Comparison of ENCODE assay signal across 18 cellular contexts in the genomic region with DNA sequence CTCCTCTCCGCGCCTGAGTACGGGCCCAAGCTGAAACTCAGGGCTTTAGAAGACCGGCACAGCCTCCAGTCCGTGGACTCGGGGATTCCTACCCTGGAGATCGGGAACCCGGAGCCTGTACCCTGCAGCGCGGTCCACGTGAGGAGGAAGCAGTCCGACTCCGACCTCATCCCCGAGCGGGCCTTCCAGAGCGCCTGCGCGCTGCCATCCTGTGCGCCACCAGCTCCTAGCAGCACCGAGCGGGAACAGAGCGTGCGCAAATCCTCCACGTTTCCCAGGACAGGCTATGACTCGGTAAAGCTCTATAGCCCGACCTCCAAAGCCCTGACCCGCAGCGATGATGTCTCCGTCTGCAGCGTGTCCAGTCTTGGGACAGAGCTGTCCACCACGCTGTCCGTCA. TPM values are rescaled to one million over a fixed set of nuclear protein-coding genes. Genes with fewer than 3 reads are reported as not detected.
DNase-seq lines count a peak whose midpoint lies in the region; ATAC-seq, FAIRE-seq and TF ChIP-seq lines count a peak whose summit lies in the region.
"Had no signal": no experiment of that assay in that cellular context is flagged by ENCODE, and none has a peak within 500 bp of the region (broad histone marks: within the 10 kb centered on the region; RNA-seq: fewer than 3 reads in every experiment).

No MANE protein-coding gene starts in this region.

- no peaks in the 10 kb centered on the region for H3K9me3 ChIP-seq in liver (ENCODE audit: control insufficient read depth in 4 of 4, low read length in 3 of 4)
- no peaks in the 10 kb centered on the region for H3K9me3 ChIP-seq in HepG2 (ENCODE audit: low read length)
- no peaks in the 10 kb centered on the region for H3K9me3 ChIP-seq in adrenal gland (replicated peaks in 1 of 3)
- H3K9me3 ChIP-seq in right lobe of liver = no peaks in the 10 kb centered on the region

- in situ Hi-C loops in HepG2 (cut with HindIII; ENCODE audit: extremely low pct_ligation_motif_present, low pct_unique_long_range_greater_than_20kb) = no loop called here

- H3K36me3 ChIP-seq in liver (ENCODE audit: control insufficient read depth in 4 of 4, insufficient read depth in 3 of 4, low read depth in 1 of 4, low read length in 3 of 4) (peaks cover 2 to 10% (median 4%) of the 10 kb centered on the region in 4 donors), HepG2 (replicated peaks in 1 of 2; ENCODE audit: control insufficient read depth in 1 of 2, insufficient read depth in 2 of 2, low read length in 2 of 2) (peaks cover 15 to 38% of the 10 kb centered on the region in 2 experiments; a peak in 4 of 5 replicates), adrenal gland (replicated peaks in 1 of 2) (peaks cover 0 to 17% of the 10 kb centered on the region in 2 donors), right lobe of liver (peaks cover 0 to 9% (median 6%) of the 10 kb centered on the region in 4 donors)

- TF ChIP-seq RAD21 in liver (IDR thresholded peaks at IDR 0.05) (no peak), HepG2 (CRISPR knock-in tag; IDR thresholded peaks at IDR 0.05) (no peak)

- CTCF ChIA-PET in HepG2 (lab: Yijun Ruan, JAX; ENCODE audit: low intra/inter-chr PET ratio, low total read pairs) = no interaction called here

- 98% methylated on average over 32 of the region's 32 CpGs for WGBS in liver
- 98% methylated on average over 31 of the region's 32 CpGs for WGBS in HepG2 (ENCODE audit: low lambda C conversion rate)
- WGBS in adrenal gland, 4 donors = 92 to 97% (median 95%) methylated on average over 9 to 32 of the region's 32 CpGs
- WGBS in right lobe of liver (ENCODE audit: insufficient coverage, low coverage, low lambda C conversion rate, missing lambda C conversion rate) = 96% methylated on average over 11 of the region's 32 CpGs

- H3K27ac ChIP-seq in liver (ENCODE audit: low read depth in 1 of 2, low read length in 2 of 2) (peak overlapping the region; percentile 23 to 44), HepG2 (ENCODE audit: extremely low read length, insufficient read depth, low read length) (no peak overlapping the region), adrenal gland (peak overlapping the region in 3 of 5 donors; percentile 5 to 92 (median 85)), right lobe of liver (peak overlapping the region in 2 of 3 donors; percentile 28 to 74)

- no peak for TF ChIP-seq EP300 in HepG2 (IDR thresholded peaks at IDR 0.05; ENCODE audit: low read depth in 2 of 2, low read length in 2 of 2)
- TF ChIP-seq EP300 in HepG2 (CRISPR knock-in tag; IDR thresholded peaks at IDR 0.05; ENCODE audit: borderline replicate concordance) = no peak

- no TSS peak for BruUV-seq in HepG2 (replicated peaks; lab: Mats Ljungman, UMichigan)

- ATAC-seq in HepG2 = no peak
- no peak for ATAC-seq in right lobe of liver

- H3K27me3 ChIP-seq in liver (ENCODE audit: control insufficient read depth in 4 of 4, insufficient read depth in 4 of 4, low read length in 3 of 4) = no peaks in the 10 kb centered on the region
- no peaks in the 10 kb centered on the region for H3K27me3 ChIP-seq in HepG2 (ENCODE audit: control insufficient read depth in 1 of 2, insufficient read depth in 2 of 2, low read length in 2 of 2)
- no peaks in the 10 kb centered on the region for H3K27me3 ChIP-seq in adrenal gland
- H3K27me3 ChIP-seq in right lobe of liver = no peaks in the 10 kb centered on the region

- H3K4me3 ChIP-seq in liver (ENCODE audit: low read depth in 1 of 3, low read length in 3 of 3) = no peak overlapping the region
- H3K4me3 ChIP-seq in HepG2 (replicated peaks in 1 of 3; ENCODE audit: insufficient read depth in 1 of 3, low read depth in 2 of 3, low read length in 3 of 3) = no peak overlapping the region
- no peak overlapping the region for H3K4me3 ChIP-seq in adrenal gland
- no peak overlapping the region for H3K4me3 ChIP-seq in right lobe of liver

- TF ChIP-seq CTCF in liver (IDR thresholded peaks at IDR 0.05; ENCODE audit: low read depth, low read length, missing input control) (no peak), HepG2 (CRISPR knock-in tag; IDR thresholded peaks at IDR 0.05) (no peak), adrenal gland (IDR thresholded peaks at IDR 0.05) (no peak), right lobe of liver (IDR thresholded peaks at IDR 0.05) (no peak)

- no peak for TF ChIP-seq POLR2A in HepG2 (IDR thresholded peaks at IDR 0.05; ENCODE audit: insufficient read depth in 1 of 2, low read depth in 2 of 2, low read length in 2 of 2)
- no peak for TF ChIP-seq POLR2A in adrenal gland (IDR thresholded peaks at IDR 0.05)
- no peak for TF ChIP-seq POLR2A in right lobe of liver (IDR thresholded peaks at IDR 0.05)

- H4K20me1 ChIP-seq in HepG2 (ENCODE audit: insufficient read depth, low read length) = peaks cover 41% of the 10 kb centered on the region

- H3K9ac ChIP-seq in liver (ENCODE audit: low read depth in 1 of 2, low read length in 2 of 2) (no peak overlapping the region), HepG2 (ENCODE audit: insufficient read depth, low read depth, low read length) (no peak overlapping the region)

- intact Hi-C loops in HepG2 (cut with micrococcal nuclease; ENCODE audit: unreplicated experiment) = no loop called here
- intact Hi-C loops in adrenal gland (cut with DNase I) = no loop called here
- intact Hi-C loops in right lobe of liver (cut with DNase I) = loop anchor here in 1 of 2 donors (10.0 kb wide), 1 partner anchor 61 kb away; no protein-coding TSS in a partner anchor

- peaks cover 55% of the 10 kb centered on the region for H3K79me2 ChIP-seq in HepG2 (ENCODE audit: insufficient read depth, low read length)

- no peak overlapping the region for H3K4me2 ChIP-seq in HepG2 (ENCODE audit: low read depth, low read length)

- H2AFZ ChIP-seq in HepG2 (ENCODE audit: low read length) = no peak overlapping the region

- POLR2A ChIA-PET in HepG2 (lab: Yijun Ruan, JAX) = no interaction called here

- FAIRE-seq in HepG2 (lab: Jason Lieb, UNC) = no peak
- FAIRE-seq: GM12892 had no signal

- H3K4me1 ChIP-seq in liver (ENCODE audit: control insufficient read depth in 4 of 4, insufficient read depth in 4 of 4, low read length in 3 of 4) = peaks cover 25 to 74% (median 60%) of the 10 kb centered on the region in 4 donors
- peaks cover 86% of the 10 kb centered on the region for H3K4me1 ChIP-seq in HepG2 (ENCODE audit: insufficient read depth, low read length)
- peaks cover 19 to 67% of the 10 kb centered on the region in 2 donors for H3K4me1 ChIP-seq in adrenal gland (replicated peaks in 1 of 2)
- H3K4me1 ChIP-seq in right lobe of liver = peaks cover 0 to 92% (median 41%) of the 10 kb centered on the region in 4 donors

- DNase-seq in HepG2 (ENCODE audit: low spot score) (no peak), adrenal gland (no peak), right lobe of liver (no peak), NCI-H1048 (lab: John Stamatoyannopoulos, UW) (no peak), inferior parietal cortex (ENCODE audit: extremely low spot score) (no peak), glomerular visceral epithelial cell (ENCODE audit: extremely low spot score) (no peak)
- DNase-seq: DMS153, DND-41, GOT3, HCEC 1CT, NCI-H1105, NCI-H146, NCI-H2029, NCI-H69, RPMI8226, SHP77 treated with DMSO at 0.1 percent for 48 hours had no signal

TF ChIP-seq in liver, 16 proteins besides CTCF, POLR2A, EP300 and RAD21 (continues in another document):
- TF ChIP-seq NR2F2 (IDR thresholded peaks at IDR 0.05) = no peak
- no peak for TF ChIP-seq HNF4G (IDR thresholded peaks at IDR 0.05)
- TF ChIP-seq GABPA (IDR thresholded peaks at IDR 0.05 in 1 of 2, conservative IDR thresholded peaks at IDR 0.05 in 1 of 2) = no peak
- no peak for TF ChIP-seq HNF4A (conservative IDR thresholded peaks at IDR 0.05)

TF ChIP-seq in HepG2, 621 proteins besides CTCF, POLR2A, EP300 and RAD21:
- TF ChIP-seq HNRNPK (IDR thresholded peaks at IDR 0.05; ENCODE audit: low read depth, low read length, poor library complexity, severe bottlenecking) (no peak), MBD4 (IDR thresholded peaks at IDR 0.05; ENCODE audit: borderline replicate concordance, low read length) (no peak), AHR (CRISPR knock-in tag; IDR thresholded peaks at IDR 0.05) (no peak)
- TF ChIP-seq, protein P1, sequence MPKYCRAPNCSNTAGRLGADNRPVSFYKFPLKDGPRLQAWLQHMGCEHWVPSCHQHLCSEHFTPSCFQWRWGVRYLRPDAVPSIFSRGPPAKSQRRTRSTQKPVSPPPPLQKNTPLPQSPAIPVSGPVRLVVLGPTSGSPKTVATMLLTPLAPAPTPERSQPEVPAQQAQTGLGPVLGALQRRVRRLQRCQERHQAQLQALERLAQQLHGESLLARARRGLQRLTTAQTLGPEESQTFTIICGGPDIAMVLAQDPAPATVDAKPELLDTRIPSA (CRISPR knock-in tag; IDR thresholded peaks at IDR 0.05; ENCODE audit: borderline replicate concordance) = no peak
TF ChIP-seq in HepG2: peak in this region for 0.

RNA-seq across cellular contexts. Expression of a gene that starts 13.9 kb away (rescaled TPM):
- total RNA-seq in liver = 10 to 100 TPM; 22.2 to 45.2 TPM
- 10 to 100 TPM; 10.0 to 23.2 TPM for polyA plus RNA-seq in liver
- 46.5 and 53.3 TPM in 2 replicates for total RNA-seq in HepG2 (2016; rRNA removed; fragmentation: Illumina TruSeq; extraction: Trizol)
- 65.4 and 73.2 TPM in 2 replicates for total RNA-seq in HepG2 (2016; cell fraction: cytosol; rRNA removed; fragmentation: Illumina TruSeq; extraction: Trizol; ENCODE audit: low read depth)
- total RNA-seq in HepG2 (2016; cell fraction: insoluble cytoplasmic fraction; rRNA removed; fragmentation: Illumina TruSeq; extraction: Trizol) = 45.9 and 47.6 TPM in 2 replicates
- 39.0 and 41.3 TPM in 2 replicates for total RNA-seq in HepG2 (2016; cell fraction: membrane; rRNA removed; fragmentation: Illumina TruSeq; extraction: Trizol)
- total RNA-seq in HepG2 (2016; cell fraction: nucleus; rRNA removed; fragmentation: Illumina TruSeq; extraction: Trizol) = 38.2 and 42.5 TPM in 2 replicates
- polyA plus RNA-seq in HepG2 (2011; rRNA removed) = 29.5 and 31.8 TPM in 2 replicates
- polyA plus RNA-seq in HepG2 (2011; cell fraction: cytosol; rRNA removed) = 29.0 and 31.7 TPM in 2 replicates
- polyA plus RNA-seq in HepG2 (2011; cell fraction: nucleus; rRNA removed) = 29.6 and 30.6 TPM in 2 replicates
- polyA plus RNA-seq in HepG2 (2012) = 31.1 and 34.7 TPM in 2 replicates
- polyA plus RNA-seq in HepG2 (2016; cell fraction: cytosol; fragmentation: Illumina TruSeq; extraction: Trizol; ENCODE audit: low read depth) = 5.0 TPM in 2 replicates
- polyA plus RNA-seq in HepG2 (2016; cell fraction: insoluble cytoplasmic fraction; fragmentation: Illumina TruSeq; extraction: Trizol; ENCODE audit: low read depth) = 34.0 and 38.1 TPM in 2 replicates
- 15.8 and 17.3 TPM in 2 replicates for polyA plus RNA-seq in HepG2 (2016; cell fraction: membrane; fragmentation: Illumina TruSeq; extraction: Trizol; ENCODE audit: low read depth)
- 42.2 and 45.1 TPM in 2 replicates for polyA plus RNA-seq in HepG2 (2016; cell fraction: nucleus; fragmentation: Illumina TruSeq; extraction: Trizol; ENCODE audit: insufficient read depth, low read depth)
- 34.1 and 63.3 TPM in 2 replicates for polyA minus RNA-seq in HepG2 (2011; rRNA and poly(A)+ RNA removed; ENCODE audit: low replicate concordance)
- polyA minus RNA-seq in HepG2 (2011; cell fraction: cytosol; rRNA and poly(A)+ RNA removed) = 21.7 and 28.5 TPM in 2 replicates
- 25.8 and 31.3 TPM in 2 replicates for polyA minus RNA-seq in HepG2 (2011; cell fraction: nucleus; rRNA and poly(A)+ RNA removed)
- total RNA-seq in adrenal gland = 100 to 1,000 TPM in 1 of 8 donors, 10 to 100 TPM in 7; 74.9 to 110 (median 84.3) TPM
- 10 to 100 TPM; 24.9 to 54.0 (median 28.2) TPM for polyA plus RNA-seq in adrenal gland
- total RNA-seq in right lobe of liver = 10 to 100 TPM; 14.1 to 34.8 (median 30.6) TPM
